In genomic region chr4:16065066-16065465, GRCh38 we compare ENCODE assay signal across 20 cellular contexts. TPM values are rescaled to one million over a fixed set of nuclear protein-coding genes. Genes with fewer than 3 reads are reported as not detected.
A peak's percentile ranks its signal among the peaks of the same experiment; 100 is the strongest.
DNase-seq lines count a peak whose midpoint lies in the region; ATAC-seq, FAIRE-seq and TF ChIP-seq lines count a peak whose summit lies in the region.
"Had no signal": no experiment of that assay in that cellular context is flagged by ENCODE, and none has a peak within 500 bp of the region (broad histone marks: within the 10 kb centered on the region; RNA-seq: fewer than 3 reads in every experiment).

No MANE protein-coding gene starts in this region.

- H3K56ac ChIP-seq in mesendoderm (ENCODE audit: low read length) = no peak overlapping the region

- H3K4me2 ChIP-seq in K562 (ENCODE audit: insufficient read depth, low read length) = no peak overlapping the region
- H3K4me2 ChIP-seq in mesendoderm (ENCODE audit: low read length) = no peak overlapping the region

- H3K36me3 ChIP-seq in K562 (ENCODE audit: control insufficient read depth, insufficient read depth, low read length) (no peaks in the 10 kb centered on the region), mesendoderm (ENCODE audit: control insufficient read depth, insufficient read depth, low read length) (no peaks in the 10 kb centered on the region)
- H3K36me3 ChIP-seq: HAP-1 had no signal

- no TSS peak for BruUV-seq in K562 (replicated peaks; lab: Mats Ljungman, UMichigan)
- no TSS peak for BruUV-seq in Calu3 (replicated peaks; lab: Mats Ljungman, UMichigan)

- TF ChIP-seq RAD21 in K562 (CRISPR knock-in tag; conservative IDR thresholded peaks at IDR 0.05 in 1 of 2, IDR thresholded peaks at IDR 0.05 in 1 of 2) = no peak

- TF ChIP-seq CTCF in K562 (IDR thresholded peaks at IDR 0.05 in 2 of 3, conservative IDR thresholded peaks at IDR 0.05 in 1 of 3; ENCODE audit: insufficient read depth in 2 of 3, low read depth in 1 of 3, low read length in 3 of 3) (no peak), endothelial cell (IDR thresholded peaks at IDR 0.05; ENCODE audit: unreplicated experiment) (no peak), nephron progenitor cell (IDR thresholded peaks at IDR 0.05) (no peak), Calu3 (IDR thresholded peaks at IDR 0.05; ENCODE audit: unreplicated experiment) (no peak)

- no peaks in the 10 kb centered on the region for H3K9me3 ChIP-seq in K562 (replicated peaks; ENCODE audit: control insufficient read depth, insufficient read depth, low read depth, low read length)

- no peak overlapping the region for H3K23ac ChIP-seq in mesendoderm (ENCODE audit: low read length)

- H2BK15ac ChIP-seq in mesendoderm (replicated peaks; ENCODE audit: low read depth) = no peak overlapping the region

- in situ Hi-C loops in K562 (cut with MboI) = no loop called here

- no peak overlapping the region for H3K18ac ChIP-seq in mesendoderm (ENCODE audit: low read length)

- CTCF ChIA-PET in K562 (lab: Yijun Ruan, JAX; ENCODE audit: low intra/inter-chr PET ratio) (no interaction called here), Calu3 (lab: Charles Lee) (no interaction called here)

- DNase-seq in K562 (ENCODE audit: extremely low read depth in 1 of 4, low spot score in 3 of 4) = no peak
- no peak for DNase-seq in endothelial cell (ENCODE audit: low spot score)
- peak; percentile 21 for DNase-seq in mesendoderm
- DNase-seq in nephron progenitor cell = no peak
- DNase-seq in GOT3 (lab: John Stamatoyannopoulos, UW) = no peak
- DNase-seq in Calu3 = no peak
- DNase-seq in immature natural killer cell = no peak
- DNase-seq: AML-193; CD4-positive, alpha-beta memory T cell; DMS79 treated with DMSO at 0.1 percent for 48 hours; GF-D8; KG1 had no signal

- no peaks in the 10 kb centered on the region for H3K36me3 Mint-ChIP-seq in endothelial cell (ENCODE audit: low read depth, unreplicated experiment)
- peaks cover 48% of the 10 kb centered on the region for H3K36me3 Mint-ChIP-seq in nephron progenitor cell (ENCODE audit: low read depth)
- H3K36me3 Mint-ChIP-seq in Calu3 (ENCODE audit: insufficient read depth, unreplicated experiment) = peaks cover 7% of the 10 kb centered on the region
- H3K36me3 Mint-ChIP-seq in immature natural killer cell = peaks cover 0 to 4% (median 0%) of the 10 kb centered on the region in 3 donors
- H3K36me3 Mint-ChIP-seq: IgD-negative memory B cell had no signal

- H2AK5ac ChIP-seq in mesendoderm (ENCODE audit: low read length) = no peak overlapping the region

- H3K9me3 Mint-ChIP-seq in endothelial cell (ENCODE audit: unreplicated experiment) = no peaks in the 10 kb centered on the region
- peaks cover 22% of the 10 kb centered on the region for H3K9me3 Mint-ChIP-seq in nephron progenitor cell
- no peaks in the 10 kb centered on the region for H3K9me3 Mint-ChIP-seq in Calu3 (ENCODE audit: low read depth, unreplicated experiment)
- peaks cover 0 to 4% (median 3%) of the 10 kb centered on the region in 6 donors for H3K9me3 Mint-ChIP-seq in immature natural killer cell

- no peak for TF ChIP-seq EP300 in K562 (IDR thresholded peaks at IDR 0.05; ENCODE audit: low read length)

- no peaks in the 10 kb centered on the region for H3K79me2 ChIP-seq in K562 (ENCODE audit: control insufficient read depth, insufficient read depth, low read length)
- peaks cover 40% of the 10 kb centered on the region for H3K79me2 ChIP-seq in mesendoderm (ENCODE audit: control insufficient read depth, insufficient read depth, low read length)

- no peak overlapping the region for H3K27ac ChIP-seq in K562 (ENCODE audit: extremely low read depth, low read depth, low read length)
- no peak overlapping the region for H3K27ac ChIP-seq in mesendoderm (ENCODE audit: low read depth, low read length)

- POLR2A ChIA-PET in K562 (lab: Yijun Ruan, JAX) = no interaction called here

- peaks cover 4% of the 10 kb centered on the region for H3K79me1 ChIP-seq in mesendoderm (ENCODE audit: low read length)

- no peak overlapping the region for H4K8ac ChIP-seq in mesendoderm (ENCODE audit: low read depth, low read length)

- no peak for FAIRE-seq in K562 (lab: Jason Lieb, UNC)
- FAIRE-seq: A204.1, GM12878, H1, HepG2 had no signal

- no peak overlapping the region for H4K5ac ChIP-seq in mesendoderm (ENCODE audit: low read length)

- no peak overlapping the region for H2BK120ac ChIP-seq in mesendoderm (ENCODE audit: low read depth, low read length)

- H3K4ac ChIP-seq in mesendoderm (ENCODE audit: low read depth, low read length) = no peak overlapping the region

- H3K4me3 ChIP-seq in K562 (no peak overlapping the region), mesendoderm (ENCODE audit: low read length) (no peak overlapping the region)
- H3K4me3 ChIP-seq: GM12878, HAP-1 had no signal

- no peak overlapping the region for H2BK5ac ChIP-seq in mesendoderm (ENCODE audit: low read length)

- H3K9me1 ChIP-seq in K562 (ENCODE audit: control insufficient read depth, insufficient read depth, low read length) = no peaks in the 10 kb centered on the region

- intact Hi-C loops in K562 (cut with micrococcal nuclease) = no loop called here
- intact Hi-C loops in Calu3 (cut with micrococcal nuclease; ENCODE audit: unreplicated experiment) = no loop called here

- H3K4me1 ChIP-seq in K562 (replicated peaks in 1 of 2; ENCODE audit: control insufficient read depth in 2 of 2, insufficient read depth in 2 of 2, low read length in 2 of 2) (no peaks in the 10 kb centered on the region; a peak in 2 of 5 replicates), mesendoderm (ENCODE audit: control insufficient read depth, low read depth, low read length) (no peaks in the 10 kb centered on the region)
- H3K4me1 ChIP-seq: HAP-1 had no signal

- no peak for TF ChIP-seq POLR2A in K562 (conservative IDR thresholded peaks at IDR 0.05)

- H3K27me3 ChIP-seq in K562 (ENCODE audit: control insufficient read depth in 2 of 2, insufficient read depth in 2 of 2, low read length in 2 of 2) = peaks cover 3 to 29% of the 10 kb centered on the region in 2 experiments
- H3K27me3 ChIP-seq in mesendoderm (ENCODE audit: insufficient read depth, low read length, poor library complexity) = no peaks in the 10 kb centered on the region

- no peak overlapping the region for H2AFZ ChIP-seq in K562 (ENCODE audit: low read depth, low read length)

- H3K4me1 Mint-ChIP-seq in endothelial cell (ENCODE audit: unreplicated experiment) (peaks cover 9% of the 10 kb centered on the region), nephron progenitor cell (no peaks in the 10 kb centered on the region), Calu3 (ENCODE audit: low read depth, unreplicated experiment) (peaks cover 19% of the 10 kb centered on the region), immature natural killer cell (no peaks in the 10 kb centered on the region)
- H3K4me1 Mint-ChIP-seq: IgD-negative memory B cell had no signal

- no peak for ATAC-seq in K562
- ATAC-seq: GM12878, HepG2 had no signal

- H3K27ac Mint-ChIP-seq in endothelial cell (ENCODE audit: unreplicated experiment) = no peak overlapping the region
- H3K27ac Mint-ChIP-seq in nephron progenitor cell = no peak overlapping the region
- H3K27ac Mint-ChIP-seq in Calu3 (ENCODE audit: unreplicated experiment) = no peak overlapping the region
- H3K27ac Mint-ChIP-seq in immature natural killer cell = no peak overlapping the region
- H3K27ac Mint-ChIP-seq: IgD-negative memory B cell had no signal

- no peaks in the 10 kb centered on the region for H4K20me1 ChIP-seq in K562 (replicated peaks; ENCODE audit: control insufficient read depth, insufficient read depth, low read length)

- H3K4me3 Mint-ChIP-seq in endothelial cell (ENCODE audit: unreplicated experiment) (peak overlapping the region; percentile 66), nephron progenitor cell (no peak overlapping the region), Calu3 (ENCODE audit: low read depth, unreplicated experiment) (no peak overlapping the region), immature natural killer cell (no peak overlapping the region)
- H3K4me3 Mint-ChIP-seq: CD14-positive monocyte; CD4-positive, alpha-beta memory T cell; IgD-negative memory B cell had no signal

- no peak overlapping the region for H3K9ac ChIP-seq in K562 (ENCODE audit: insufficient read depth in 1 of 2, low read depth in 2 of 2, low read length in 2 of 2)
- no peak overlapping the region for H3K9ac ChIP-seq in mesendoderm (ENCODE audit: low read length)

- H3K27me3 Mint-ChIP-seq in endothelial cell (ENCODE audit: unreplicated experiment) (no peaks in the 10 kb centered on the region), nephron progenitor cell (ENCODE audit: low read depth, poor library complexity) (no peaks in the 10 kb centered on the region), Calu3 (ENCODE audit: unreplicated experiment) (no peaks in the 10 kb centered on the region), immature natural killer cell (ENCODE audit: low read depth in 3 of 3) (peaks cover 3 to 7% (median 4%) of the 10 kb centered on the region in 3 donors)

- WGBS in K562 (ENCODE audit: insufficient coverage, low coverage, missing lambda C conversion rate) = 20% methylated on average over 1 of the region's 1 CpG
- WGBS in mesendoderm (ENCODE audit: extremely low coverage, insufficient coverage, low lambda C conversion rate) = no CpG with 5 or more reads among the region's 1 CpG

RNA-seq across cellular contexts. Expression of gene PROM1, which starts 18.8 kb away (rescaled TPM):
- total RNA-seq in K562 (2011; cell fraction: chromatin; rRNA removed; ENCODE audit: low replicate concordance) = not detected in 2 replicates
- total RNA-seq in K562 (2011; cell fraction: nucleolus; rRNA removed) = not detected in 2 replicates
- not detected in 2 replicates for total RNA-seq in K562 (2011; cell fraction: nucleoplasm; rRNA removed)
- total RNA-seq in K562 (2014; rRNA removed) = not detected in 2 replicates
- total RNA-seq in K562 (2014; rRNA removed; fragmentation: Illumina TruSeq; extraction: Trizol) = not detected in 2 replicates
- total RNA-seq in K562 (2015; rRNA removed; fragmentation: Illumina TruSeq; extraction: Trizol) = not detected in 2 replicates
- 0.45 TPM in 1 of 2 replicates, not detected in the other for total RNA-seq in K562 (2021)
- not detected in 2 replicates for polyA plus RNA-seq in K562 (2011; rRNA removed)
- not detected in 2 replicates for polyA plus RNA-seq in K562 (2011; cell fraction: cytosol; rRNA removed)
- polyA plus RNA-seq in K562 (2011; cell fraction: nucleus; rRNA removed) = 0.14 TPM in 1 of 2 replicates, not detected in the other
- 0.04 and 0.07 TPM in 2 replicates for polyA plus RNA-seq in K562 (2012)
- not detected in 2 replicates for polyA plus RNA-seq in K562 (2014; fragmentation: Illumina TruSeq; extraction: Trizol)
- polyA plus RNA-seq in K562 (2014; fragmentation: Nextera tagmentation; extraction: Ambion mirVana) = not detected
- 0.05 TPM in 1 of 2 replicates, not detected in the other for polyA plus RNA-seq in K562 (2014; rRNA removed)
- polyA minus RNA-seq in K562 (2011; rRNA and poly(A)+ RNA removed) = not detected in 2 replicates
- polyA minus RNA-seq in K562 (2011; cell fraction: cytosol; rRNA and poly(A)+ RNA removed) = not detected in 2 replicates
- not detected in 2 replicates for polyA minus RNA-seq in K562 (2011; cell fraction: nucleus; rRNA and poly(A)+ RNA removed)
- 12.2 TPM for total RNA-seq in endothelial cell (ENCODE audit: unreplicated experiment)
- polyA plus RNA-seq in mesendoderm (2013, experiment 1 of 2) = 61.4 TPM
- polyA plus RNA-seq in mesendoderm (2013, experiment 2 of 2) = 61.8 TPM
- 43.8 and 73.9 TPM in 2 replicates for total RNA-seq in Calu3 (2022)
- polyA plus RNA-seq in immature natural killer cell = under 1 TPM in 2 of 3 donors, not detected in 1; 0.11 to 0.16 TPM
- total RNA-seq: CD4-positive, alpha-beta memory T cell had no signal
- polyA plus RNA-seq: BJ; CD14-positive monocyte; CD4-positive, alpha-beta memory T cell; IgD-negative memory B cell had no signal
